In genomic region chr19:37334179-37335071, GRCh38 we compare ENCODE assay signal across 8 cellular contexts. TPM values are rescaled to one million over a fixed set of nuclear protein-coding genes. Genes with fewer than 3 reads are reported as not detected.
DNase-seq lines count a peak whose midpoint lies in the region; ATAC-seq and TF ChIP-seq lines count a peak whose summit lies in the region.

No MANE protein-coding gene starts in this region.

- 6 to 9% (median 8%) methylated on average over 24 to 50 of the region's 50 CpGs for WGBS in adrenal gland, 4 donors
- 5 to 10% methylated on average over 20 to 31 of the region's 50 CpGs for WGBS in thyroid gland, 2 donors

- peak overlapping the region; percentile 93 for H2AFZ ChIP-seq in parathyroid adenoma

- DNase-seq in A673 (ENCODE audit: low spot score), result peak; percentile 97
- DNase-seq in adrenal gland, result peak; percentile 90 to 98 (median 94)
- peak; percentile 96 for DNase-seq in cardiac septum (ENCODE audit: low spot score)
- peak; percentile 94 to 95 for DNase-seq in thyroid gland

- intact Hi-C loops in A673 (cut with micrococcal nuclease; ENCODE audit: unreplicated experiment), result no loop called here
- intact Hi-C loops in adrenal gland (cut with DNase I), result no loop called here
- intact Hi-C loops in cardiac septum (cut with DNase I), result loop anchor here (5.0 kb wide), 1 partner anchor 38 kb away; the partner anchor contains the start of gene ZNF527
- intact Hi-C loops in thyroid gland (cut with DNase I), result no loop called here

- H3K27me3 ChIP-seq in A673 (replicated peaks; ENCODE audit: insufficient read depth, low read depth, low read length, poor library complexity), result no peaks in the 10 kb centered on the region
- H3K27me3 ChIP-seq in HUES6 (ENCODE audit: control insufficient read depth, insufficient read depth, low read length), result no peaks in the 10 kb centered on the region
- no peaks in the 10 kb centered on the region for H3K27me3 ChIP-seq in adrenal gland
- no peaks in the 10 kb centered on the region for H3K27me3 ChIP-seq in parathyroid adenoma (ENCODE audit: control insufficient read depth, insufficient read depth, low read length)
- no peaks in the 10 kb centered on the region for H3K27me3 ChIP-seq in thyroid gland

- H3K79me2 ChIP-seq in parathyroid adenoma, result peaks cover 28% of the 10 kb centered on the region

- H3K36me3 ChIP-seq in A673 (ENCODE audit: insufficient read depth, low read length, poor library complexity, severe bottlenecking) (no peaks in the 10 kb centered on the region), HUES6 (ENCODE audit: control insufficient read depth, insufficient read depth, low read length) (peaks cover 33% of the 10 kb centered on the region), adrenal gland (replicated peaks in 1 of 2) (peaks cover 0 to under 1% of the 10 kb centered on the region in 2 donors), parathyroid adenoma (ENCODE audit: control insufficient read depth, insufficient read depth, low read length) (no peaks in the 10 kb centered on the region), thyroid gland (peaks cover 0 to under 1% of the 10 kb centered on the region in 2 donors)

- CTCF ChIA-PET in A673 (lab: Charles Lee), result interaction anchor here (1.0 kb wide), 1 partner anchor 17 kb away, joined by 3 read pairs; no protein-coding TSS in a partner anchor

- H3K4me1 ChIP-seq in A673 (ENCODE audit: insufficient read depth, low read length, poor library complexity, severe bottlenecking) (peaks cover 10% of the 10 kb centered on the region), HUES6 (ENCODE audit: control insufficient read depth, insufficient read depth, low read length) (peaks cover 29% of the 10 kb centered on the region), adrenal gland (replicated peaks in 1 of 2) (peaks cover 29 to 39% of the 10 kb centered on the region in 2 donors), parathyroid adenoma (peaks cover 3% of the 10 kb centered on the region), thyroid gland (peaks cover 36 to 37% of the 10 kb centered on the region in 2 donors)

- H3K9ac ChIP-seq in HUES6 (ENCODE audit: low read length), result peak overlapping the region; percentile 90
- H3K9ac ChIP-seq in parathyroid adenoma, result peak overlapping the region; percentile 81

- H3K9me3 ChIP-seq in A673 (ENCODE audit: low read depth, low read length, poor library complexity, severe bottlenecking) (peaks cover 6% of the 10 kb centered on the region), HUES6 (ENCODE audit: control insufficient read depth, insufficient read depth, low read depth, low read length) (no peaks in the 10 kb centered on the region), adrenal gland (replicated peaks in 1 of 3) (no peaks in the 10 kb centered on the region), parathyroid adenoma (ENCODE audit: control insufficient read depth, low read length) (no peaks in the 10 kb centered on the region), thyroid gland (no peaks in the 10 kb centered on the region)

- peak; percentile 90 for ATAC-seq in GM19023 (IDR thresholded peaks at IDR 0.05; ENCODE audit: unreplicated experiment)
- peak; percentile 98 for ATAC-seq in SK-N-SH treated with all-trans-retinoic acid at 6 μM for 48 hours

- peak; percentile 41 to 81 for TF ChIP-seq POLR2A in adrenal gland (IDR thresholded peaks at IDR 0.05)
- peak in 1 of 2 donors; percentile 78 for TF ChIP-seq POLR2A in thyroid gland (IDR thresholded peaks at IDR 0.05)

- H3K27ac ChIP-seq in A673 (ENCODE audit: low read depth, low read length, poor library complexity, severe bottlenecking), result peak overlapping the region; percentile 88
- peak overlapping the region; percentile 69 for H3K27ac ChIP-seq in HUES6 (ENCODE audit: low read depth, low read length)
- H3K27ac ChIP-seq in adrenal gland, result peak overlapping the region; percentile 72 to 90 (median 86)
- peak overlapping the region; percentile 86 for H3K27ac ChIP-seq in parathyroid adenoma
- H3K27ac ChIP-seq in thyroid gland, result peak overlapping the region; percentile 42 to 90 (median 80)

- POLR2A ChIA-PET in A673 (lab: Charles Lee; ENCODE audit: low non-redundant PET), result interaction anchor here (0.6 kb wide), 1 partner anchor 22 kb away, joined by 3 read pairs; no protein-coding TSS in a partner anchor

- TSS peak; percentile 67 for BruUV-seq in A673 (replicated peaks; lab: Mats Ljungman, UMichigan)

- peak overlapping the region; percentile 86 for H3K4me3 ChIP-seq in A673 (ENCODE audit: low read depth, low read length, poor library complexity, severe bottlenecking)
- H3K4me3 ChIP-seq in HUES6 (ENCODE audit: low read depth, low read length), result peak overlapping the region; percentile 76
- peak overlapping the region; percentile 18 to 93 (median 65) for H3K4me3 ChIP-seq in adrenal gland
- H3K4me3 ChIP-seq in parathyroid adenoma (ENCODE audit: low read depth, low read length), result peak overlapping the region; percentile 85
- H3K4me3 ChIP-seq in thyroid gland (replicated peaks in 1 of 3), result peak overlapping the region; percentile 40 to 65 (median 65)

- no peak for TF ChIP-seq CTCF in A673 (conservative IDR thresholded peaks at IDR 0.05; ENCODE audit: low read depth, low read length)
- TF ChIP-seq CTCF in adrenal gland (IDR thresholded peaks at IDR 0.05), result no peak
- TF ChIP-seq CTCF in parathyroid adenoma (IDR thresholded peaks at IDR 0.05), result no peak
- no peak for TF ChIP-seq CTCF in thyroid gland (IDR thresholded peaks at IDR 0.05)

- H3K4me2 ChIP-seq in parathyroid adenoma (ENCODE audit: low read length), result peak overlapping the region; percentile 89

TF ChIP-seq in SK-N-SH treated with all-trans-retinoic acid at 6 μM for 48 hours, 23 proteins besides CTCF, POLR2A, EP300 and RAD21 (continues in another document):
- TF ChIP-seq CREB5 (CRISPR knock-in tag; IDR thresholded peaks at IDR 0.05; ENCODE audit: low read depth), result no peak
- no peak for TF ChIP-seq ZNF565 (CRISPR knock-in tag; conservative IDR thresholded peaks at IDR 0.05; ENCODE audit: low read depth)
- TF ChIP-seq RARB (CRISPR knock-in tag; IDR thresholded peaks at IDR 0.05), result no peak
- TF ChIP-seq ZNF8 (CRISPR knock-in tag; IDR thresholded peaks at IDR 0.05), result no peak
- TF ChIP-seq CSDC2 (CRISPR knock-in tag; IDR thresholded peaks at IDR 0.05), result no peak
- TF ChIP-seq PATZ1 (CRISPR knock-in tag; IDR thresholded peaks at IDR 0.05; ENCODE audit: borderline replicate concordance), result no peak
- TF ChIP-seq ESRRG (CRISPR knock-in tag; IDR thresholded peaks at IDR 0.05), result no peak
- no peak for TF ChIP-seq TOX (CRISPR knock-in tag; IDR thresholded peaks at IDR 0.05; ENCODE audit: borderline replicate concordance)
- no peak for TF ChIP-seq TCF4 (CRISPR knock-in tag; IDR thresholded peaks at IDR 0.05; ENCODE audit: borderline replicate concordance)
- TF ChIP-seq TSHZ2 (CRISPR knock-in tag; IDR thresholded peaks at IDR 0.05), result no peak
- TF ChIP-seq ARNTL (CRISPR knock-in tag; IDR thresholded peaks at IDR 0.05; ENCODE audit: borderline replicate concordance, low read depth), result no peak
- no peak for TF ChIP-seq GLIS3 (CRISPR knock-in tag; IDR thresholded peaks at IDR 0.05)

RNA-seq across cellular contexts. Expression of gene ZNF527, which starts 36.5 kb away (rescaled TPM):
- total RNA-seq in A673 (2021) (5.2 and 5.8 TPM in 2 replicates), adrenal gland (10 to 100 TPM in 2 of 8 donors, 1 to 10 TPM in 6; 1.8 to 11.4 (median 6.9) TPM), cardiac septum (6.7 TPM), thyroid gland (10 to 100 TPM; 11.6 to 16.4 (median 12.9) TPM)
- 1 to 10 TPM; 3.0 to 6.3 (median 5.9) TPM for polyA plus RNA-seq in adrenal gland

Comparison
In these comparisons a context has a peak if more than half of its experiments do, and no peak if none do; other contexts are left out.
1. Peak in every context shown above with its lines: DNase-seq, ATAC-seq, H3K4me3 ChIP-seq and H3K27ac ChIP-seq.